ENCODE assay signal across 8 cellular contexts in the genomic region with DNA sequence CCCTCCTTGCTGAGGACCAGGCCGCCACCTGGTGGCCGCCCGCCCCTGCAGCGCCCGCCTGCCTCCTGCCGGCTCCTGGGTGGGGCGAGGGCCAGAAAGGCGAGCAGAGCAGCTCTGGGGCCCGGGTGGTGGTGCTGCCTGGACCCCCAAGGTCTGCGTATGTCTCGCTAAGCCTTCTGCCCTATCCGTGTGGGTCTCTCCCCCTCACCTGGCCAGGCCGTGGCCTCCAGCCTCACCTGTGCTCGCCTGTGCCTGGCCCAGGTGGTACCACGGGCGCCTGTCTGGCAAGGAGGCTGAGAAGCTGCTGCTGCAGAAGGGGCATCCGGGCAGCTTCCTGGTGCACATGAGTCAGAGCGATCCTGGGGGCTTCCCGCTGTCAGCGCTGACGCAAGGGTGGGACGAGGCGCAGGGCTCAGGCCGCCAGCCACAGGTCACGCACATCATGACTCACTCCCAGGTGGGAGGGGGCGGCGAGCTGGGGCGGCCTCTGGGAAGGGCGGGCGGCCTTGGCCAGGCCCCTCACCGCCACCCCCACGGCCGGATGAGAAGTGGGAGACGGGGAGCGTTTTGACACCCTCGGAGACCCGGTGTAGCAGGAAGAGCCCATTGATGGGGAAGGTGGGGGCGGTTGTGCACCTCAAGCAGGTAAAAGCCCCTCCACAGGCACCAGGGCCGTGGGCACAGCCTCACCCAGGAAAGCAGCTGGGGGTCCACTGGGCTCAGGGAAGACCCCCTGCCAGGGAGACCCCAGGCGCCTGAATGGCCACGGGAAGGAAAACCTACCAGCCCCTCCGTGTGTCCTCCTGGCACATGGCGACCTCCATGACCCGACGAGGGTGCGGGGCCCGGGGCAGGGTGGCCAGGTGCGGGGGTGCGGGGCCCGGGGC. TPM values are rescaled to one million over a fixed set of nuclear protein-coding genes. Genes with fewer than 3 reads are reported as not detected.
DNase-seq lines count a peak whose midpoint lies in the region; ATAC-seq and TF ChIP-seq lines count a peak whose summit lies in the region.

No MANE protein-coding gene starts in this region.

- H3K36me3 ChIP-seq in SU-DHL-6 (ENCODE audit: low read length) = no peaks in the 10 kb centered on the region

- no peak overlapping the region for H3K4me2 ChIP-seq in SU-DHL-6 (ENCODE audit: low read depth, low read length, poor library complexity, severe bottlenecking)

- H3K27me3 Mint-ChIP-seq in Calu3 (ENCODE audit: unreplicated experiment) = no peaks in the 10 kb centered on the region
- H3K27me3 Mint-ChIP-seq in activated naive CD8-positive, alpha-beta T cell = peaks cover 3% of the 10 kb centered on the region

- peaks cover 81% of the 10 kb centered on the region for H3K36me3 Mint-ChIP-seq in Calu3 (ENCODE audit: insufficient read depth, unreplicated experiment)
- H3K36me3 Mint-ChIP-seq in activated naive CD8-positive, alpha-beta T cell = no peaks in the 10 kb centered on the region

- no peaks in the 10 kb centered on the region for H3K9me2 ChIP-seq in SU-DHL-6 (replicated peaks; ENCODE audit: insufficient read depth, low read length)

- TF ChIP-seq CTCF in Calu3 (IDR thresholded peaks at IDR 0.05; ENCODE audit: unreplicated experiment) = peak; percentile 82
- TF ChIP-seq CTCF in SU-DHL-6 (IDR thresholded peaks at IDR 0.05; ENCODE audit: insufficient read depth, low read length, poor library complexity, severe bottlenecking) = peak; percentile 90

- peak; percentile 88 for DNase-seq in Calu3
- peak; percentile 56 for DNase-seq in HS-5 (ENCODE audit: low read depth)
- peak; percentile 81 for DNase-seq in left ventricle myocardium superior
- DNase-seq in stimulated activated CD4-positive, alpha-beta T cell treated with anti-CD3 and anti-CD28 coated beads, Interleukin-12 subunit alpha, Interleukin-12 subunit beta, amount 100 ng/mL, for 4 hours = peak; percentile 88
- DNase-seq in putamen (ENCODE audit: low spot score) = no peak

- no TSS peak for BruUV-seq in Calu3 (replicated peaks; lab: Mats Ljungman, UMichigan)

- peak; percentile 40 for ATAC-seq in GM19467 (IDR thresholded peaks at IDR 0.05; ENCODE audit: unreplicated experiment)
- peak; percentile 66 for ATAC-seq in left ventricle myocardium superior

- H3K4me3 ChIP-seq in SU-DHL-6 (ENCODE audit: insufficient read depth, low read length, poor library complexity, severe bottlenecking) = no peak overlapping the region

- no peak overlapping the region for H2AFZ ChIP-seq in SU-DHL-6 (ENCODE audit: low read depth, low read length, severe bottlenecking)

- no peaks in the 10 kb centered on the region for H3K27me3 ChIP-seq in SU-DHL-6 (ENCODE audit: low read length)

- H4K20me1 ChIP-seq in SU-DHL-6 (ENCODE audit: low read depth, low read length) = no peaks in the 10 kb centered on the region

- H3K4me1 Mint-ChIP-seq in Calu3 (ENCODE audit: low read depth, unreplicated experiment) = no peaks in the 10 kb centered on the region
- peaks cover 30% of the 10 kb centered on the region for H3K4me1 Mint-ChIP-seq in activated naive CD8-positive, alpha-beta T cell (ENCODE audit: low read depth)

- intact Hi-C loops in Calu3 (cut with micrococcal nuclease; ENCODE audit: unreplicated experiment) = no loop called here
- intact Hi-C loops in left ventricle myocardium superior (cut with micrococcal nuclease) = no loop called here

- H3K27ac Mint-ChIP-seq in Calu3 (ENCODE audit: unreplicated experiment) = peak overlapping the region; percentile 92
- H3K27ac Mint-ChIP-seq in activated naive CD8-positive, alpha-beta T cell = peak overlapping the region; percentile 81

- no peak overlapping the region for H3K9ac ChIP-seq in SU-DHL-6 (ENCODE audit: low read length)

- CTCF ChIA-PET in Calu3 (lab: Charles Lee) = interaction anchor here (0.7 to 1.6 kb wide), 11 partner anchors 10 to 228 kb away, joined by 3 to 9 read pairs (median 4); a partner anchor contains a TSS

- H3K9me3 Mint-ChIP-seq in Calu3 (ENCODE audit: low read depth, unreplicated experiment) = no peaks in the 10 kb centered on the region
- no peaks in the 10 kb centered on the region for H3K9me3 Mint-ChIP-seq in activated naive CD8-positive, alpha-beta T cell (ENCODE audit: low read depth)

- no peak overlapping the region for H3K27ac ChIP-seq in SU-DHL-6 (ENCODE audit: low read depth, low read length)

- H3K4me3 Mint-ChIP-seq in Calu3 (ENCODE audit: low read depth, unreplicated experiment) = peak overlapping the region; percentile 55
- peak overlapping the region; percentile 73 for H3K4me3 Mint-ChIP-seq in activated naive CD8-positive, alpha-beta T cell

- H3K79me2 ChIP-seq in SU-DHL-6 (ENCODE audit: insufficient read depth, low read length) = no peaks in the 10 kb centered on the region

- H3F3A ChIP-seq in SU-DHL-6 (ENCODE audit: insufficient read depth) = no peaks in the 10 kb centered on the region

- H3K9me3 ChIP-seq in SU-DHL-6 (ENCODE audit: insufficient read depth, low read length) = no peaks in the 10 kb centered on the region

RNA-seq across cellular contexts. Expression of a gene that starts 9.9 kb away (rescaled TPM):
- 5.0 and 5.6 TPM in 2 replicates for total RNA-seq in Calu3 (2022)
- not detected for total RNA-seq in left ventricle myocardium superior

RNA-seq across cellular contexts. Expression of a gene that starts 44.3 kb away (rescaled TPM):
- total RNA-seq in Calu3 (2022) = 446 and 552 TPM in 2 replicates
- 18.5 TPM for total RNA-seq in left ventricle myocardium superior

RNA-seq across cellular contexts. Expression of a gene that starts 50.9 kb away (rescaled TPM):
- total RNA-seq in Calu3 (2022) (165 and 522 TPM in 2 replicates), left ventricle myocardium superior (16.4 TPM)

RNA-seq across cellular contexts. Expression of a gene that starts 51.7 kb away (rescaled TPM):
- 32.4 and 34.7 TPM in 2 replicates for total RNA-seq in Calu3 (2022)
- total RNA-seq in left ventricle myocardium superior = 4.0 TPM

Comparison
In these comparisons a context has a peak if more than half of its experiments do, and no peak if none do; other contexts are left out.
1. RNA of a gene that starts 44.3 kb away (total RNA-seq): 446 to 552 TPM in Calu3; 18.5 TPM in left ventricle myocardium superior (single experiment); every median in the first group is over 10 times any median in the second.